ENCODE assay signal across 24 cellular contexts in the genomic region with DNA sequence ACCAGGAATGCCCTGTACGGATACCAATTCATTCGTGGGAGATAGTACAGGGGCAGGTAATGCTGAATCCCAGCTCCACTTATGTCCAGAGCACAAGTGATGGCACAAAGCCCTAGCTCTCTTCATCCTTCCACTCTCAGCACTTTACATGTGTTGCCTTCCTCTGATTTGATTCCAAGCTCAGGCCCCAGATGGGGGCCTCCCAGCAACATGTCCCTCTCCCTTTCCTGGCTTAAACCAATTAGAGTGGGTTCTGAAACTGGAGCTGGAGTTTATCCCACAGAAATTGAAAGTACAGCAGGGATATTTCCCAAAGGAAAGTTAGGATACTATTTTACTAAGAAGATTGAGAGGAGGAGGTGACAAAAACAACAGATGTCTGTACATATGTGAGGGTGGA.
"Had no signal": no experiment of that assay in that cellular context is flagged by ENCODE, and none has a peak within 500 bp of the region (broad histone marks: within the 10 kb centered on the region; RNA-seq: fewer than 3 reads in every experiment).

No MANE protein-coding gene starts in this region.

- H3K36me3 Mint-ChIP-seq: activated naive CD8-positive, alpha-beta T cell treated with anti-CD3 and anti-CD28 coated beads for 36 hours; memory B cell; T-cell had no signal

- H3K27me3 ChIP-seq: breast epithelium, colonic mucosa, dorsolateral prefrontal cortex, right lobe of liver, upper lobe of left lung had no signal

- H3K36me3 ChIP-seq: breast epithelium, colonic mucosa, right lobe of liver, upper lobe of left lung had no signal

- ATAC-seq: effector memory CD8-positive, alpha-beta T cell; esophagus mucosa; left cardiac atrium; right lobe of liver; T-cell had no signal

- H3K4me3 ChIP-seq: breast epithelium, colonic mucosa, dorsolateral prefrontal cortex, right lobe of liver, skin epidermis, upper lobe of left lung had no signal

- H3K9me3 Mint-ChIP-seq: activated T-cell treated with anti-CD3 and anti-CD28 coated beads, Interleukin-2, amount 50 U/mL, for 24 hours; activated T-helper 2 cell treated with anti-CD3 and anti-CD28 coated beads, Interferon-gamma antibody, Interleukin-2, Interleukin-4, amounts not matched to agents 10 μg/mL and 5 μg/mL and 100 μg/mL, durations not matched to agents 14 hours and 24 hours and 36 hours; central memory CD8-positive, alpha-beta T cell; effector memory CD8-positive, alpha-beta T cell; memory B cell; nephron had no signal

- H3K4me1 Mint-ChIP-seq: central memory CD8-positive, alpha-beta T cell; memory B cell had no signal

- H3K27me3 Mint-ChIP-seq: activated T-cell treated with anti-CD3 and anti-CD28 coated beads, Interleukin-2, amount 50 U/mL, for 24 hours; central memory CD8-positive, alpha-beta T cell; effector memory CD8-positive, alpha-beta T cell; memory B cell; T-cell had no signal

- H3K27ac ChIP-seq: breast epithelium, colonic mucosa, dorsolateral prefrontal cortex, right lobe of liver, skin epidermis, upper lobe of left lung had no signal

- H3K9me3 ChIP-seq: breast epithelium, colonic mucosa, right lobe of liver, upper lobe of left lung had no signal

- H3K27ac Mint-ChIP-seq: activated naive CD8-positive, alpha-beta T cell treated with anti-CD3 and anti-CD28 coated beads for 36 hours; activated T-cell treated with anti-CD3 and anti-CD28 coated beads, Interleukin-2, amount 50 U/mL, for 24 hours; activated T-helper 2 cell treated with anti-CD3 and anti-CD28 coated beads, Interferon-gamma antibody, Interleukin-2, Interleukin-4, amounts not matched to agents 10 μg/mL and 5 μg/mL and 100 μg/mL, durations not matched to agents 14 hours and 24 hours and 36 hours; memory B cell had no signal

- H3K4me3 Mint-ChIP-seq: activated naive CD8-positive, alpha-beta T cell treated with anti-CD3 and anti-CD28 coated beads for 36 hours; activated T-cell treated with anti-CD3 and anti-CD28 coated beads, Interleukin-2, amount 50 U/mL, for 24 hours; central memory CD8-positive, alpha-beta T cell; effector memory CD8-positive, alpha-beta T cell; memory B cell; nephron; T-cell had no signal

- H3K4me1 ChIP-seq: breast epithelium, colonic mucosa, right lobe of liver had no signal

- DNase-seq: activated CD4-positive, alpha-beta T cell treated with anti-CD3 and anti-CD28 coated beads, Interleukin-2, amount 50 U/mL, for 4 hours; activated CD8-positive, alpha-beta memory T cell treated with anti-CD3 and anti-CD28 coated beads for 24 hours; activated CD8-positive, alpha-beta memory T cell treated with anti-CD3 and anti-CD28 coated beads, Interleukin-2, amount 50 U/mL, for 4 hours; activated naive CD4-positive, alpha-beta T cell; activated naive CD8-positive, alpha-beta T cell treated with anti-CD3 and anti-CD28 coated beads for 36 hours; activated T-cell treated with anti-CD3 and anti-CD28 coated beads, Interleukin-2, amount 50 U/mL, for 24 hours; colonic mucosa; dorsolateral prefrontal cortex; effector memory CD8-positive, alpha-beta T cell; left cardiac atrium; posterior cingulate gyrus; right lobe of liver; stimulated activated CD4-positive, alpha-beta T cell treated with anti-CD3 and anti-CD28 coated beads, Interleukin-2, amount 100 ng/mL, for 24 hours; stimulated activated CD8-positive, alpha-beta memory T cell treated with anti-CD3 and anti-CD28 coated beads, Interleukin-4, amount 100 ng/mL, for 48 hours; stimulated activated naive CD4-positive, alpha-beta T cell treated with Interleukin-2 at 50 U/mL for 16 hours; T-cell; upper lobe of left lung had no signal
